18 cellular contexts compared by ENCODE assay signal in the genomic region with DNA sequence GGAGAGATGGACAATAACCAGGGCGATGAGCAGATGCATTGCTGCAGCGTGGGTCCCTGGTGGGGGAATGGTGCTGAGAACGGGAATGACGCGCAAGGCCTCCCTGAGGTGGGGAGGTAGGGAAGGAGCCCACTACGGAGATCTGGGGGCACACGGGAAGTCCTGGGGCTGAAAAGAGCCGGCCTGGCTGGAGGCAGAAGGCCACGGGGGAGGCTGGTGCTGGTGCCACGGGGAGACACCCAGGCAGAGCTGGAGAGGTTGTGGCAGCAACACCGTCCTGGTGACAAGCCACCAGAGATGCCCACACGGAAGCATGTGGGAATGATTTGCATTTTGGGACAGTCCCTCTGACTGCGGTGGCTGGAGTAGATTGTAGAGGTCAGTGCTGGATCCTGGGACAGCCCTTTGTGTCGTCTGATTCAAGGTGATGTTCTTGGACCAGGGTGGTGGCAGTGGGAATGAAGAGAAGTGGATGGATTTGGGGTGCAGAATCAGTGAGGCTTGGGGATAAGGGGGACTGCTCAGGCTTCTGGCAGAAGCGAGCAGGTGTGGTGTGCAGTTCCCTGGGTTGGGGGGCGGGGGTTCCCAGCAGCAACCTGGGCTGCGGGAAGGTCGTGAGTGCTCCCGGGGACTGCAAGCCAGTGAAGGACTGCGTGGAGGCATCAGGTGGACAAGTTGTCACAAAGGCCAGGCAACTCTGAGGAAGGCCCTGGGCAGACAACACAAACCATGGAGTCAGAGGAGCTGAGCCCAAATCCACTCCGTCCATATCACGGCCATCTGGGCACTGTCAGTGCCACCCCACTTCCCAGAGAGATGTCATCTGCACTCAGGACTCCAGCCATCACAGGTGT.
"Had no signal": no experiment of that assay in that cellular context is flagged by ENCODE, and none has a peak within 500 bp of the region (broad histone marks: within the 10 kb centered on the region; RNA-seq: fewer than 3 reads in every experiment).

No MANE protein-coding gene starts in this region.

- ATAC-seq: left lobe of liver; naive thymus-derived CD4-positive, alpha-beta T cell; stimulated activated naive CD8-positive, alpha-beta T cell treated with anti-CD3 and anti-CD28 coated beads, Interleukin-15, Interleukin-2, amounts not matched to agents 100 U/mL and 50 U/mL, for 24 hours; WTC11 had no signal

- H3K4me1 ChIP-seq: adrenal gland, ascending aorta, colonic mucosa, prostate gland, upper lobe of right lung had no signal

- H3K9me3 ChIP-seq: adrenal gland, ascending aorta, colonic mucosa, prostate gland, upper lobe of right lung had no signal

- FAIRE-seq: endometrium had no signal

- H3K27me3 ChIP-seq: adrenal gland, ascending aorta, colonic mucosa, upper lobe of right lung had no signal

- DNase-seq: activated gamma-delta T cell treated with Interleukin-2 at 50 U/mL for 16 hours; adrenal gland; brain microvascular endothelial cell; colonic mucosa; erythroblast; foreskin fibroblast; stimulated activated CD4-positive, alpha-beta T cell treated with anti-CD3 and anti-CD28 coated beads, Interleukin-12 subunit alpha, Interleukin-12 subunit beta, amount 100 ng/mL, for 4 hours; stimulated activated CD4-positive, alpha-beta T cell treated with anti-CD3 and anti-CD28 coated beads, Interleukin-4, amount 100 ng/mL, for 4 hours; stimulated activated naive CD8-positive, alpha-beta T cell treated with anti-CD3 and anti-CD28 coated beads, Interleukin-15, Interleukin-2, amounts not matched to agents 100 U/mL and 50 U/mL, for 24 hours; T-helper 9 cell had no signal

- H3K36me3 ChIP-seq: adrenal gland, ascending aorta, brain microvascular endothelial cell, colonic mucosa, prostate gland, upper lobe of right lung had no signal

- H3K27ac ChIP-seq: adrenal gland, ascending aorta, brain microvascular endothelial cell, colonic mucosa, prostate gland had no signal

- H3K4me3 ChIP-seq: adrenal gland, ascending aorta, colonic mucosa, lung, prostate gland had no signal
